9 cellular contexts compared by ENCODE assay signal in genomic region chr1:44673675-44674112, GRCh38. TPM values are rescaled to one million over a fixed set of nuclear protein-coding genes. Genes with fewer than 3 reads are reported as not detected.
A peak's percentile ranks its signal among the peaks of the same experiment; 100 is the strongest.
DNase-seq lines count a peak whose midpoint lies in the region; ATAC-seq and TF ChIP-seq lines count a peak whose summit lies in the region.
"Had no signal": no experiment of that assay in that cellular context is flagged by ENCODE, and none has a peak within 500 bp of the region (broad histone marks: within the 10 kb centered on the region; RNA-seq: fewer than 3 reads in every experiment).

No MANE protein-coding gene starts in this region.

- H3K27me3 Mint-ChIP-seq in activated naive CD8-positive, alpha-beta T cell treated with anti-CD3 and anti-CD28 coated beads for 36 hours = no peaks in the 10 kb centered on the region
- H3K27me3 Mint-ChIP-seq in immature natural killer cell (ENCODE audit: low read depth in 3 of 3) = peaks cover 2 to 5% (median 2%) of the 10 kb centered on the region in 3 donors

- H3K36me3 ChIP-seq in testis (ENCODE audit: low read depth, missing control alignments) = no peaks in the 10 kb centered on the region

- H3K4me1 Mint-ChIP-seq in activated naive CD8-positive, alpha-beta T cell treated with anti-CD3 and anti-CD28 coated beads for 36 hours = peaks cover 19% of the 10 kb centered on the region
- H3K4me1 Mint-ChIP-seq in immature natural killer cell = peaks cover 27 to 32% of the 10 kb centered on the region in 2 donors

- H3K4me3 Mint-ChIP-seq in activated naive CD8-positive, alpha-beta T cell treated with anti-CD3 and anti-CD28 coated beads for 36 hours = peak overlapping the region; percentile 82
- peak overlapping the region; percentile 88 to 95 (median 93) for H3K4me3 Mint-ChIP-seq in immature natural killer cell

- ATAC-seq in HG02973 (IDR thresholded peaks at IDR 0.05; ENCODE audit: unreplicated experiment) (peak; percentile 4), HG02610 (IDR thresholded peaks at IDR 0.05; ENCODE audit: unreplicated experiment) (no peak)

- in situ Hi-C loops in KBM-7 (cut with MboI; ENCODE audit: low pct_unique_long_range_greater_than_20kb, low sequenced_read_pairs) = no loop called here

- no peak overlapping the region for H3K27ac Mint-ChIP-seq in activated naive CD8-positive, alpha-beta T cell treated with anti-CD3 and anti-CD28 coated beads for 36 hours
- peak overlapping the region; percentile 84 to 93 (median 88) for H3K27ac Mint-ChIP-seq in immature natural killer cell

- WGBS in testis, 2 donors = 0 to 1% methylated on average over 16 of the region's 16 CpGs

- H3K4me1 ChIP-seq in testis = peaks cover 12% of the 10 kb centered on the region

- no peaks in the 10 kb centered on the region for H3K36me3 Mint-ChIP-seq in activated naive CD8-positive, alpha-beta T cell treated with anti-CD3 and anti-CD28 coated beads for 36 hours
- H3K36me3 Mint-ChIP-seq in immature natural killer cell = peaks cover 0 to 8% (median 0%) of the 10 kb centered on the region in 3 donors

- H3K27ac ChIP-seq in testis = peak overlapping the region; percentile 88 to 89

- H3K9me3 ChIP-seq in testis = no peaks in the 10 kb centered on the region

- H3K4me3 ChIP-seq in GM12865 (ENCODE audit: low read depth, low read length) = peak overlapping the region; percentile 85
- H3K4me3 ChIP-seq in testis = peak overlapping the region; percentile 59 to 74

- intact Hi-C loops in testis (cut with DNase I; ENCODE audit: low total_unique reads) = no loop called here

- TF ChIP-seq CTCF in GM12865 (IDR thresholded peaks at IDR 0.05; ENCODE audit: insufficient read depth, low read depth, low read length, missing control alignments) (no peak), testis (IDR thresholded peaks at IDR 0.05) (no peak)

- no peak for TF ChIP-seq POLR2A in testis (IDR thresholded peaks at IDR 0.05)
- TF ChIP-seq POLR2A in erythroblast (IDR thresholded peaks at IDR 0.05; ENCODE audit: low read length) = no peak

- H3K9me3 Mint-ChIP-seq in activated naive CD8-positive, alpha-beta T cell treated with anti-CD3 and anti-CD28 coated beads for 36 hours = no peaks in the 10 kb centered on the region
- H3K9me3 Mint-ChIP-seq in immature natural killer cell = no peaks in the 10 kb centered on the region

- DNase-seq in GM12865 (ENCODE audit: low read depth) (no peak), immature natural killer cell (peak in 1 of 3 donors; percentile 3), testis (no peak), erythroblast (lab: John Stamatoyannopoulos, UW) (no peak), KBM-7 (no peak)
- no peak for DNase-seq in activated naive CD8-positive, alpha-beta T cell treated with anti-CD3 and anti-CD28 coated beads for 36 hours

- no peaks in the 10 kb centered on the region for H3K27me3 ChIP-seq in testis

RNA-seq across cellular contexts. Expression of gene TMEM53, which starts 0.6 kb away (rescaled TPM):
- total RNA-seq in activated naive CD8-positive, alpha-beta T cell treated with anti-CD3 and anti-CD28 coated beads for 36 hours = 1 to 10 TPM; 2.5 to 2.6 TPM
- polyA plus RNA-seq in immature natural killer cell (1 to 10 TPM; 4.2 to 8.8 (median 8.7) TPM), testis (ENCODE audit: insufficient read depth, low read depth, low replicate concordance) (40.2 TPM)
- total RNA-seq in testis = 10 to 100 TPM; 15.6 to 18.9 TPM

RNA-seq across cellular contexts. Expression of gene ARMH1, which starts 0.8 kb away (rescaled TPM):
- total RNA-seq in activated naive CD8-positive, alpha-beta T cell treated with anti-CD3 and anti-CD28 coated beads for 36 hours = 100 to 1,000 TPM; 139 to 144 TPM
- polyA plus RNA-seq in immature natural killer cell (1 to 10 TPM in 1 of 3 donors, under 1 TPM in 1, not detected in 1; 0.50 to 1.6 TPM), testis (ENCODE audit: insufficient read depth, low read depth, low replicate concordance) (42.9 TPM)
- 10 to 100 TPM; 17.4 to 29.7 TPM for total RNA-seq in testis

RNA-seq across cellular contexts. Expression of gene RNU5D-1, which starts 57.3 kb away (rescaled TPM):
- not detected for total RNA-seq in activated naive CD8-positive, alpha-beta T cell treated with anti-CD3 and anti-CD28 coated beads for 36 hours
- polyA plus RNA-seq in immature natural killer cell (not detected), testis (ENCODE audit: insufficient read depth, low read depth, low replicate concordance) (not detected)
- not detected for total RNA-seq in testis
- total RNA-seq: T-helper 1 cell treated with Interleukin-12 subunit alpha and Interleukin-12 subunit beta and Interleukin-4 antibody, amounts not matched to agents 30 ng/mL and 1 ng/mL, for 36 hours had no signal

Comparison
In these comparisons a context has a peak if more than half of its experiments do, and no peak if none do; other contexts are left out.
1. RNA of gene TMEM53, which starts 0.6 kb away (total RNA-seq): 15.6 to 18.9 TPM in testis; 2.5 to 2.6 TPM in activated naive CD8-positive, alpha-beta T cell treated with anti-CD3 and anti-CD28 coated beads for 36 hours; every median in the first group is over 4 times any median in the second.
2. RNA of gene ARMH1, which starts 0.8 kb away (total RNA-seq): 139 to 144 TPM in activated naive CD8-positive, alpha-beta T cell treated with anti-CD3 and anti-CD28 coated beads for 36 hours; 17.4 to 29.7 TPM in testis; every median in the first group is over 4 times any median in the second.